ENCODE assay signal across 8 cellular contexts in genomic region chr9:41273549-41274267, GRCh38.
DNase-seq lines count a peak whose midpoint lies in the region; ATAC-seq and TF ChIP-seq lines count a peak whose summit lies in the region.
"Not testable (repeated sequence)": the region's sequence is repeated elsewhere in the genome, so short reads cannot be mapped to it uniquely, and the experiment has no call there.

No MANE protein-coding gene starts in this region.

- not testable (repeated sequence) for H3K27ac ChIP-seq in Panc1 (ENCODE audit: low read length); mesenchymal stem cell (ENCODE audit: low read length, poor library complexity, severe bottlenecking)

- TF ChIP-seq CTCF in AG04449 (IDR thresholded peaks at IDR 0.05; ENCODE audit: insufficient read depth, low read length, missing control alignments); Panc1 (IDR thresholded peaks at IDR 0.05); epithelial cell of proximal tubule (conservative IDR thresholded peaks at IDR 0.05; ENCODE audit: low read depth, low read length): not testable (repeated sequence)

- H2AK5ac ChIP-seq in mesenchymal stem cell (ENCODE audit: low read length, severe bottlenecking): not testable (repeated sequence)

- not testable (repeated sequence) for DNase-seq in AG04449 (ENCODE audit: low read depth, low spot score); Panc1 (ENCODE audit: low read depth, low spot score)
- DNase-seq in activated T-helper 1 cell treated with Interleukin-2 at 50 U/mL for 16 hours (ENCODE audit: low read depth) (peak; percentile 53), epithelial cell of proximal tubule (ENCODE audit: low read depth) (peak; percentile 6), mesenchymal stem cell (peak; percentile 74)
- peak; percentile 68 for DNase-seq in stimulated activated CD4-positive, alpha-beta T cell treated with anti-CD3 and anti-CD28 coated beads, Interleukin-2, amount 100 ng/mL, for 4 hours (ENCODE audit: low read depth)

- not testable (repeated sequence) for H3K36me3 ChIP-seq in Panc1 (ENCODE audit: control insufficient read depth, insufficient read depth, low read length); mesenchymal stem cell (ENCODE audit: control insufficient read depth in 1 of 2, insufficient read depth in 2 of 2, low read depth in 1 of 2, low read length in 2 of 2)

- H3K4me1 ChIP-seq in Panc1 (ENCODE audit: control insufficient read depth, insufficient read depth, low read length); mesenchymal stem cell (ENCODE audit: control insufficient read depth, insufficient read depth, low read depth, low read length): not testable (repeated sequence)

- H2BK15ac ChIP-seq in mesenchymal stem cell (ENCODE audit: low read depth, poor library complexity, severe bottlenecking): not testable (repeated sequence)

- BruUV-seq in Panc1 (replicated peaks; lab: Mats Ljungman, UMichigan): not testable (repeated sequence)

- peak overlapping the region; percentile 27 for H4K91ac ChIP-seq in mesenchymal stem cell (ENCODE audit: low read length)

- H2BK120ac ChIP-seq in mesenchymal stem cell (ENCODE audit: low read depth, low read length): not testable (repeated sequence)

- peak overlapping the region; percentile 69 for H2AFZ ChIP-seq in mesenchymal stem cell (ENCODE audit: low read depth, low read length)

- H3K23ac ChIP-seq in mesenchymal stem cell (ENCODE audit: low read length in 2 of 2): not testable (repeated sequence)

- CTCF ChIA-PET in AG04449 (lab: Yijun Ruan, JAX); Panc1 (lab: Charles Lee): not testable (repeated sequence)

- H3K27me3 ChIP-seq in Panc1 (ENCODE audit: control insufficient read depth, insufficient read depth, low read length); mesenchymal stem cell (ENCODE audit: control insufficient read depth in 1 of 2, insufficient read depth in 1 of 2, low read length in 2 of 2): not testable (repeated sequence)

- H2BK12ac ChIP-seq in mesenchymal stem cell (ENCODE audit: low read length in 2 of 2): not testable (repeated sequence)

- not testable (repeated sequence) for H2BK5ac ChIP-seq in mesenchymal stem cell (ENCODE audit: low read depth, low read length, poor library complexity, severe bottlenecking)

- not testable (repeated sequence) for H3K79me1 ChIP-seq in mesenchymal stem cell (replicated peaks; ENCODE audit: low read length, poor library complexity, severe bottlenecking)

- not testable (repeated sequence) for H4K8ac ChIP-seq in mesenchymal stem cell (ENCODE audit: low read length)

- ATAC-seq in GM19035 (IDR thresholded peaks at IDR 0.05; ENCODE audit: unreplicated experiment): peak; percentile 100
- peak; percentile 100 for ATAC-seq in HG02973 (IDR thresholded peaks at IDR 0.05; ENCODE audit: unreplicated experiment)
- peak; percentile 100 for ATAC-seq in Panc1

- H3K4ac ChIP-seq in mesenchymal stem cell (ENCODE audit: low read depth in 1 of 2, low read length in 2 of 2): not testable (repeated sequence)

- H3K14ac ChIP-seq in mesenchymal stem cell (ENCODE audit: low read length in 2 of 2): not testable (repeated sequence)

- not testable (repeated sequence) for H3K9me3 ChIP-seq in Panc1 (ENCODE audit: control insufficient read depth, insufficient read depth, low read depth, low read length); mesenchymal stem cell (ENCODE audit: control insufficient read depth, low read length)

- intact Hi-C loops in Panc1 (cut with micrococcal nuclease; ENCODE audit: unreplicated experiment): not testable (repeated sequence)

- in situ Hi-C loops in Panc1 (cut with HindIII; ENCODE audit: low pct_unique_long_range_greater_than_20kb, low sequenced_read_pairs): not testable (repeated sequence)

- peak overlapping the region; percentile 52 for H3K4me3 ChIP-seq in AG04449 (ENCODE audit: low read depth, low read length)
- peak overlapping the region; percentile 42 to 50 for H3K4me3 ChIP-seq in Panc1 (ENCODE audit: low read depth in 2 of 2, low read length in 2 of 2)
- peak overlapping the region; percentile 48 for H3K4me3 ChIP-seq in epithelial cell of proximal tubule (ENCODE audit: low read depth, low read length)
- peak overlapping the region; percentile 66 to 73 for H3K4me3 ChIP-seq in mesenchymal stem cell (ENCODE audit: insufficient read depth in 1 of 2, low read depth in 1 of 2, low read length in 2 of 2)

- 15% methylated on average over 27 of the region's 59 CpGs for WGBS in mesenchymal stem cell

- peak overlapping the region; percentile 81 for H3K4me2 ChIP-seq in mesenchymal stem cell (ENCODE audit: low read length, poor library complexity, severe bottlenecking)

- POLR2A ChIA-PET in AG04449 (lab: Yijun Ruan, JAX); Panc1 (lab: Charles Lee): not testable (repeated sequence)

- not testable (repeated sequence) for H3K9ac ChIP-seq in mesenchymal stem cell (ENCODE audit: low read length)

- not testable (repeated sequence) for H3K18ac ChIP-seq in mesenchymal stem cell (ENCODE audit: low read depth in 1 of 2, low read length in 2 of 2)
